29 cellular contexts compared by ENCODE assay signal in genomic region chr3:13567684-13568514, GRCh38. TPM values are rescaled to one million over a fixed set of nuclear protein-coding genes. Genes with fewer than 3 reads are reported as not detected.
"Had no signal": no experiment of that assay in that cellular context is flagged by ENCODE, and none has a peak within 500 bp of the region (broad histone marks: within the 10 kb centered on the region; RNA-seq: fewer than 3 reads in every experiment).

No MANE protein-coding gene starts in this region.

- H3K4me3 Mint-ChIP-seq: activated CD4-positive, alpha-beta memory T cell treated with anti-CD3 and anti-CD28 coated beads for 36 hours; activated CD4-positive, alpha-beta T cell treated with anti-CD3 and anti-CD28 coated beads, Interleukin-2, amount 10 ng/mL, durations not matched to agents 24 days and 14 days; activated naive CD4-positive, alpha-beta T cell treated with anti-CD3 and anti-CD28 coated beads for 36 hours; activated naive CD8-positive, alpha-beta T cell treated with anti-CD3 and anti-CD28 coated beads for 36 hours; activated T-helper 1 cell treated with anti-CD3 and anti-CD28 coated beads, Interleukin-12 subunit alpha, Interleukin-12 subunit beta, Interleukin-2, Interleukin-4 antibody, amounts not matched to agents 30 ng/mL and 10 ng/mL and 1 ng/mL, durations not matched to agents 14 hours and 24 hours and 36 hours; brain; stimulated activated effector memory CD8-positive, alpha-beta T cell treated with anti-CD3 and anti-CD28 coated beads, Interleukin-12 subunit alpha, Interleukin-12 subunit beta, amount 100 ng/mL, for 72 hours; stimulated activated naive CD8-positive, alpha-beta T cell treated with anti-CD3 and anti-CD28 coated beads, Interleukin-15, amount 100 ng/mL, for 72 hours; T-cell; T-helper 2 cell treated with Interferon-gamma antibody and Interleukin-4, amounts not matched to agents 5 μg/mL and 100 μg/mL, for 36 hours had no signal

- DNase-seq: activated CD4-positive, alpha-beta memory T cell treated with anti-CD3 and anti-CD28 coated beads for 36 hours; activated CD4-positive, alpha-beta T cell treated with anti-CD3 and anti-CD28 coated beads, Interleukin-2, amount 10 ng/mL, durations not matched to agents 24 days and 14 days; activated CD4-positive, CD25-positive, alpha-beta regulatory T cell; activated CD8-positive, alpha-beta memory T cell treated with anti-CD3 and anti-CD28 coated beads, Interleukin-2, amount 50 U/mL, for 4 hours; activated effector memory CD4-positive, alpha-beta T cell treated with anti-CD3 and anti-CD28 coated beads, Interleukin-2, amount 50 U/mL, for 16 hours; activated naive CD4-positive, alpha-beta T cell treated with anti-CD3 and anti-CD28 coated beads for 36 hours; activated naive CD8-positive, alpha-beta T cell treated with anti-CD3 and anti-CD28 coated beads for 36 hours; activated T-cell treated with anti-CD3 and anti-CD28 coated beads, Interleukin-2, amount 50 U/mL, for 1 hour; caudate nucleus; foreskin fibroblast; head of caudate nucleus; hippocampal formation; left cardiac atrium; left ventricle myocardium superior; mammary epithelial cell; right lobe of liver; stimulated activated CD4-positive, alpha-beta T cell treated with anti-CD3 and anti-CD28 coated beads, Interleukin-12 subunit alpha, Interleukin-12 subunit beta, amount 100 ng/mL, for 4 hours; stimulated activated CD4-positive, alpha-beta T cell treated with anti-CD3 and anti-CD28 coated beads, Interleukin-4, amount 100 ng/mL, for 1 hour; stimulated activated naive CD8-positive, alpha-beta T cell treated with anti-CD3 and anti-CD28 coated beads, Interleukin-15, amount 100 ng/mL, for 72 hours; T-cell; thyroid gland had no signal

- H3K9me3 Mint-ChIP-seq: activated CD4-positive, alpha-beta memory T cell treated with anti-CD3 and anti-CD28 coated beads for 36 hours; activated CD4-positive, alpha-beta T cell treated with anti-CD3 and anti-CD28 coated beads, Interleukin-2, amount 10 ng/mL, durations not matched to agents 24 days and 14 days; activated naive CD4-positive, alpha-beta T cell treated with anti-CD3 and anti-CD28 coated beads for 36 hours; activated naive CD8-positive, alpha-beta T cell treated with anti-CD3 and anti-CD28 coated beads for 36 hours; activated T-helper 1 cell treated with anti-CD3 and anti-CD28 coated beads, Interleukin-12 subunit alpha, Interleukin-12 subunit beta, Interleukin-2, Interleukin-4 antibody, amounts not matched to agents 30 ng/mL and 10 ng/mL and 1 ng/mL, durations not matched to agents 14 hours and 24 hours and 36 hours; brain; stimulated activated effector memory CD8-positive, alpha-beta T cell treated with anti-CD3 and anti-CD28 coated beads, Interleukin-12 subunit alpha, Interleukin-12 subunit beta, amount 100 ng/mL, for 72 hours; stimulated activated naive CD8-positive, alpha-beta T cell treated with anti-CD3 and anti-CD28 coated beads, Interleukin-15, amount 100 ng/mL, for 72 hours; T-cell; T-helper 2 cell treated with Interferon-gamma antibody and Interleukin-4, amounts not matched to agents 5 μg/mL and 100 μg/mL, for 36 hours had no signal

- H3K9me3 ChIP-seq: ascending aorta, right lobe of liver, thyroid gland, upper lobe of left lung had no signal

- H3K36me3 ChIP-seq: ascending aorta, right lobe of liver, thyroid gland, upper lobe of left lung had no signal

- H3K27ac ChIP-seq: ascending aorta, right lobe of liver, thyroid gland, upper lobe of left lung had no signal

- H3K27ac Mint-ChIP-seq: activated CD4-positive, alpha-beta memory T cell treated with anti-CD3 and anti-CD28 coated beads for 36 hours; activated CD4-positive, alpha-beta T cell treated with anti-CD3 and anti-CD28 coated beads, Interleukin-2, amount 10 ng/mL, durations not matched to agents 24 days and 14 days; activated naive CD4-positive, alpha-beta T cell treated with anti-CD3 and anti-CD28 coated beads for 36 hours; activated naive CD8-positive, alpha-beta T cell treated with anti-CD3 and anti-CD28 coated beads for 36 hours; activated T-helper 1 cell treated with anti-CD3 and anti-CD28 coated beads, Interleukin-12 subunit alpha, Interleukin-12 subunit beta, Interleukin-2, Interleukin-4 antibody, amounts not matched to agents 30 ng/mL and 10 ng/mL and 1 ng/mL, durations not matched to agents 14 hours and 24 hours and 36 hours; stimulated activated effector memory CD8-positive, alpha-beta T cell treated with anti-CD3 and anti-CD28 coated beads, Interleukin-12 subunit alpha, Interleukin-12 subunit beta, amount 100 ng/mL, for 72 hours; T-cell; T-helper 2 cell treated with Interferon-gamma antibody and Interleukin-4, amounts not matched to agents 5 μg/mL and 100 μg/mL, for 36 hours had no signal

- H3K4me1 ChIP-seq: ascending aorta, right lobe of liver, thyroid gland, upper lobe of left lung had no signal

- H3K27me3 Mint-ChIP-seq: activated CD4-positive, alpha-beta T cell treated with anti-CD3 and anti-CD28 coated beads, Interleukin-2, amount 10 ng/mL, durations not matched to agents 24 days and 14 days; activated naive CD8-positive, alpha-beta T cell treated with anti-CD3 and anti-CD28 coated beads for 36 hours; stimulated activated naive CD8-positive, alpha-beta T cell treated with anti-CD3 and anti-CD28 coated beads, Interleukin-15, amount 100 ng/mL, for 72 hours had no signal

- H3K36me3 Mint-ChIP-seq: activated CD4-positive, alpha-beta memory T cell treated with anti-CD3 and anti-CD28 coated beads for 36 hours; activated naive CD8-positive, alpha-beta T cell treated with anti-CD3 and anti-CD28 coated beads for 36 hours; brain; T-cell had no signal

- FAIRE-seq: keratinocyte had no signal

- ATAC-seq: esophagus mucosa; left cardiac atrium; left ventricle myocardium superior; right lobe of liver; stimulated activated effector memory CD8-positive, alpha-beta T cell treated with anti-CD3 and anti-CD28 coated beads, Interleukin-12 subunit alpha, Interleukin-12 subunit beta, amount 100 ng/mL, for 72 hours; stimulated activated naive CD8-positive, alpha-beta T cell treated with anti-CD3 and anti-CD28 coated beads, Interleukin-15, amount 100 ng/mL, for 72 hours; T-cell had no signal

- H3K4me3 ChIP-seq: ascending aorta, right lobe of liver, thyroid gland, upper lobe of left lung had no signal

- H3K27me3 ChIP-seq: ascending aorta, right lobe of liver, thyroid gland, upper lobe of left lung had no signal

- H3K4me1 Mint-ChIP-seq: activated CD4-positive, alpha-beta T cell treated with anti-CD3 and anti-CD28 coated beads, Interleukin-2, amount 10 ng/mL, durations not matched to agents 24 days and 14 days had no signal

RNA-seq across cellular contexts. Expression of gene FBLN2, which starts 19.0 kb away (rescaled TPM):
- total RNA-seq: activated CD4-positive, alpha-beta memory T cell treated with anti-CD3 and anti-CD28 coated beads for 36 hours; activated CD4-positive, alpha-beta T cell treated with anti-CD3 and anti-CD28 coated beads, Interleukin-2, amount 10 ng/mL, durations not matched to agents 24 days and 14 days; activated naive CD4-positive, alpha-beta T cell treated with anti-CD3 and anti-CD28 coated beads for 36 hours; activated T-helper 1 cell treated with anti-CD3 and anti-CD28 coated beads, Interleukin-12 subunit alpha, Interleukin-12 subunit beta, Interleukin-2, Interleukin-4 antibody, amounts not matched to agents 30 ng/mL and 10 ng/mL and 1 ng/mL, durations not matched to agents 14 hours and 24 hours and 36 hours had no signal
